In genomic region chr12:11649413-11650278, GRCh38 we compare ENCODE assay signal across 8 cellular contexts.
DNase-seq lines count a peak whose midpoint lies in the region; ATAC-seq and TF ChIP-seq lines count a peak whose summit lies in the region.

ETV6 (plus strand) TSS chr12:11649674; CDS start chr12:11650128, 454 bp downstream.

- ATAC-seq in GM18499 (IDR thresholded peaks at IDR 0.05; ENCODE audit: insufficient read depth, unreplicated experiment): peak; percentile 31
- peak; percentile 51 for ATAC-seq in HG02852 (IDR thresholded peaks at IDR 0.05; ENCODE audit: unreplicated experiment)

- in situ Hi-C loops in astrocyte of the spinal cord (cut with HindIII; ENCODE audit: low sequenced_read_pairs): no loop called here

- TF ChIP-seq CTCF in astrocyte of the spinal cord (IDR thresholded peaks at IDR 0.05; ENCODE audit: low read depth, low read length) (no peak), retinal pigment epithelial cell (conservative IDR thresholded peaks at IDR 0.05; ENCODE audit: low read depth, low read length) (no peak)

- peak within 1 kb of the TSS; percentile 96 for H3K4me3 ChIP-seq in astrocyte of the spinal cord (ENCODE audit: low read depth, low read length)
- H3K4me3 ChIP-seq in retinal pigment epithelial cell (ENCODE audit: low read length): peak within 1 kb of the TSS; percentile 94

- peak; percentile 85 for DNase-seq in NCI-H146 treated with DMSO at 0.1 percent for 48 hours (lab: John Stamatoyannopoulos, UW; ENCODE audit: unreplicated experiment)
- DNase-seq in T1000 (lab: John Stamatoyannopoulos, UW): peak; percentile 57
- peak; percentile 95 for DNase-seq in astrocyte of the spinal cord (ENCODE audit: low read depth, low spot score)
- DNase-seq in hypothalamus (lab: John Stamatoyannopoulos, UW): peak in 43 of 51 donors; percentile 16 to 81 (median 54)
- DNase-seq in retinal pigment epithelial cell (ENCODE audit: low read depth): peak; percentile 66
- no peak for DNase-seq in cerebellar nuclear complex (lab: John Stamatoyannopoulos, UW)

Comparison
In these comparisons a context has a peak if more than half of its experiments do, and no peak if none do; other contexts are left out.
1. DNase-seq: peak in NCI-H146 treated with DMSO at 0.1 percent for 48 hours (single experiment), T1000 (single experiment), astrocyte of the spinal cord (single experiment), hypothalamus (43 of 51) and retinal pigment epithelial cell (single experiment); none in cerebellar nuclear complex (0 of 2).